Comparison of ENCODE assay signal across 1 cellular context in genomic region chr17:36591434-36592315, GRCh38.
TF ChIP-seq lines count a peak whose summit lies in the region.

Gene DHRS11, plus strand, starts transcription at chr17:36591879. Its CDS starts 131 bp downstream, at chr17:36592010.

TF ChIP-seq in H1, 55 proteins besides CTCF, POLR2A, EP300 and RAD21 (continued from another document):
- TF ChIP-seq CHD7 (IDR thresholded peaks at IDR 0.05; ENCODE audit: insufficient replicate concordance, low read length) (no peak), SUZ12 (IDR thresholded peaks at IDR 0.05; ENCODE audit: low read length) (0 out of 2 replicates have a peak, but pooled peaks have one; percentile 23), HDAC2 (IDR thresholded peaks at IDR 0.05; ENCODE audit: borderline replicate concordance in 1 of 2, low read depth in 2 of 2, low read length in 2 of 2) (no peak; a peak in 1 of 4 replicates), SAP30 (IDR thresholded peaks at IDR 0.05; ENCODE audit: insufficient read depth, insufficient replicate concordance, low read length) (no peak), CHD2 (IDR thresholded peaks at IDR 0.05; ENCODE audit: low read length) (no peak), E2F6 (IDR thresholded peaks at IDR 0.05) (peak; percentile 50), JUND (IDR thresholded peaks at IDR 0.05; ENCODE audit: low read length) (no peak), TAF7 (optimal IDR thresholded peaks at IDR 0.05; ENCODE audit: borderline replicate concordance, low read depth, low read length) (no peak), CBX5 (IDR thresholded peaks at IDR 0.05; ENCODE audit: low read depth, low read length) (no peak), SP1 (IDR thresholded peaks at IDR 0.05; ENCODE audit: low read depth, low read length) (0 out of 2 replicates have a peak, but pooled peaks have one; percentile 13), KDM1A (IDR thresholded peaks at IDR 0.05; ENCODE audit: borderline replicate concordance, low read length) (no peak), GTF2F1 (IDR thresholded peaks at IDR 0.05; ENCODE audit: borderline replicate concordance, low read depth, low read length) (peak; percentile 46; the same call in 1 of the 2 replicates), BCL11A (IDR thresholded peaks at IDR 0.05; ENCODE audit: low read depth in 2 of 2, low read length in 2 of 2) (no peak), KDM4A (IDR thresholded peaks at IDR 0.05; ENCODE audit: low read depth, low read length, severe bottlenecking) (peak; percentile 56), SP4 (IDR thresholded peaks at IDR 0.05; ENCODE audit: low read length) (peak; percentile 28; the same call in 1 of the 2 replicates), TCF12 (IDR thresholded peaks at IDR 0.05; ENCODE audit: low read depth, low read length) (no peak), YY1 (IDR thresholded peaks at IDR 0.05; ENCODE audit: low read depth, low read length) (0 out of 2 replicates have a peak, but pooled peaks have one; percentile 4), POU5F1 (IDR thresholded peaks at IDR 0.05; ENCODE audit: low read depth, low read length) (no peak), ASH2L (IDR thresholded peaks at IDR 0.05; ENCODE audit: low read length) (no peak), PHF8 (conservative IDR thresholded peaks at IDR 0.05; ENCODE audit: low read depth, low read length) (peak; percentile 60; the same call in 1 of the 2 replicates)
